8 cellular contexts compared by ENCODE assay signal in genomic region chr11:28110839-28111235, GRCh38. TPM values are rescaled to one million over a fixed set of nuclear protein-coding genes. Genes with fewer than 3 reads are reported as not detected.
A peak's percentile ranks its signal among the peaks of the same experiment; 100 is the strongest.
DNase-seq lines count a peak whose midpoint lies in the region; ATAC-seq, FAIRE-seq and TF ChIP-seq lines count a peak whose summit lies in the region.

No MANE protein-coding gene starts in this region.

- peak overlapping the region; percentile 85 for H3K9ac ChIP-seq in Loucy (ENCODE audit: low read depth, low read length, poor library complexity, severe bottlenecking)

- H3K27ac ChIP-seq in dorsolateral prefrontal cortex: peak overlapping the region in 32 of 59 donors; percentile 5 to 87 (median 65)

- intact Hi-C loops in dorsolateral prefrontal cortex (cut with DNase I): no loop called here
- intact Hi-C loops in natural killer cell (cut with micrococcal nuclease): no loop called here

- TF ChIP-seq CTCF in BE2C (IDR thresholded peaks at IDR 0.05; ENCODE audit: low read depth, low read length): no peak
- no peak for TF ChIP-seq CTCF in Loucy (conservative IDR thresholded peaks at IDR 0.05; ENCODE audit: low read length)
- TF ChIP-seq CTCF in dorsolateral prefrontal cortex (IDR thresholded peaks at IDR 0.05 in 54 of 56, conservative IDR thresholded peaks at IDR 0.05 in 2 of 56; ENCODE audit: low read depth in 1 of 56, partially characterized antibody in 56 of 56): no peak
- TF ChIP-seq CTCF in natural killer cell (IDR thresholded peaks at IDR 0.05): no peak

- no peaks in the 10 kb centered on the region for H3K9me3 Mint-ChIP-seq in natural killer cell

- H2AFZ ChIP-seq in Loucy (ENCODE audit: low read length): peak overlapping the region; percentile 96

- no peaks in the 10 kb centered on the region for H3K27me3 Mint-ChIP-seq in natural killer cell (ENCODE audit: low read depth in 2 of 2)

- H3K9me3 ChIP-seq in BE2C (no peaks in the 10 kb centered on the region), Loucy (ENCODE audit: insufficient read depth, low read depth, low read length) (no peaks in the 10 kb centered on the region)

- no peaks in the 10 kb centered on the region for H3K36me3 Mint-ChIP-seq in natural killer cell

- peaks cover 78% of the 10 kb centered on the region for H3K79me2 ChIP-seq in Loucy (ENCODE audit: insufficient read depth, low read length)

- H3K4me3 Mint-ChIP-seq in natural killer cell: peak overlapping the region; percentile 100

- H3K4me1 ChIP-seq in BE2C: no peaks in the 10 kb centered on the region
- peaks cover 45% of the 10 kb centered on the region for H3K4me1 ChIP-seq in Loucy (ENCODE audit: insufficient read depth, low read length, poor library complexity, severe bottlenecking)

- H3K27ac Mint-ChIP-seq in natural killer cell: peak overlapping the region; percentile 98

- no peaks in the 10 kb centered on the region for H3K9me2 ChIP-seq in Loucy (replicated peaks; ENCODE audit: low read depth, low read length)

- FAIRE-seq in GM12891 (lab: Jason Lieb, UNC): no peak

- H3K4me3 ChIP-seq in BE2C (ENCODE audit: low read depth, low read length) (peak overlapping the region; percentile 69), Loucy (ENCODE audit: low read length, poor library complexity, severe bottlenecking) (peak overlapping the region; percentile 90), dorsolateral prefrontal cortex (peak overlapping the region; percentile 46 to 87 (median 76))

- no peaks in the 10 kb centered on the region for H3F3A ChIP-seq in Loucy (ENCODE audit: low read depth)

- H3K4me1 Mint-ChIP-seq in natural killer cell: peaks cover 51 to 55% of the 10 kb centered on the region in 2 donors

- no peak for DNase-seq in BE2C
- DNase-seq in dorsolateral prefrontal cortex: no peak
- no peak for DNase-seq in natural killer cell
- no peak for DNase-seq in kidney glomerular epithelial cell (lab: John Stamatoyannopoulos, UW)
- DNase-seq in RPMI8226: no peak
- no peak for DNase-seq in GM12891 (ENCODE audit: insufficient read length, low spot score)

- TF ChIP-seq POLR2A in GM12891 (IDR thresholded peaks at IDR 0.05; ENCODE audit: low read depth, low read length): no peak

- ATAC-seq in natural killer cell (no peak), HG02763 (IDR thresholded peaks at IDR 0.05; ENCODE audit: unreplicated experiment) (no peak)

- H3K36me3 ChIP-seq in BE2C: no peaks in the 10 kb centered on the region
- no peaks in the 10 kb centered on the region for H3K36me3 ChIP-seq in Loucy (ENCODE audit: insufficient read depth, low read length)

- peak overlapping the region; percentile 89 for H3K4me2 ChIP-seq in Loucy (ENCODE audit: low read depth, low read length, poor library complexity, severe bottlenecking)

- no peaks in the 10 kb centered on the region for H3K27me3 ChIP-seq in BE2C
- no peaks in the 10 kb centered on the region for H3K27me3 ChIP-seq in Loucy (ENCODE audit: insufficient read depth, low read length, poor library complexity, severe bottlenecking)
- H3K27me3 ChIP-seq in dorsolateral prefrontal cortex: no peaks in the 10 kb centered on the region

- H4K20me1 ChIP-seq in Loucy (ENCODE audit: insufficient read depth, low read length, poor library complexity, severe bottlenecking): peaks cover 7% of the 10 kb centered on the region

TF ChIP-seq in GM12891, 5 proteins besides CTCF, POLR2A, EP300 and RAD21:
- TF ChIP-seq PAX5 (IDR thresholded peaks at IDR 0.05; ENCODE audit: insufficient read depth, low read length, severe bottlenecking) (no peak), POLR2AphosphoS5 (IDR thresholded peaks at IDR 0.05; ENCODE audit: low read depth, low read length) (no peak), TAF1 (IDR thresholded peaks at IDR 0.05; ENCODE audit: low read depth, low read length) (no peak), SPI1 (IDR thresholded peaks at IDR 0.05; ENCODE audit: low read depth, low read length) (no peak), POU2F2 (IDR thresholded peaks at IDR 0.05; ENCODE audit: low read depth, low read length) (no peak)

RNA-seq across cellular contexts. Expression of gene METTL15, which starts 2.6 kb away (rescaled TPM):
- 5.0 TPM for polyA plus RNA-seq in BE2C (2012; ENCODE audit: insufficient read depth, insufficient read length, low read depth)
- total RNA-seq in dorsolateral prefrontal cortex (10 to 100 TPM; 15.3 to 30.0 (median 22.2) TPM), natural killer cell (10 to 100 TPM in 1 of 3 donors, 1 to 10 TPM in 2; 7.4 to 12.1 (median 9.1) TPM)
- 6.5 TPM for polyA plus RNA-seq in GM12891 (2012; ENCODE audit: low read depth, missing spikeins)

RNA-seq across cellular contexts. Expression of gene KIF18A, which starts 2.9 kb away (rescaled TPM):
- polyA plus RNA-seq in BE2C (2012; ENCODE audit: insufficient read depth, insufficient read length, low read depth): 1.6 TPM
- total RNA-seq in dorsolateral prefrontal cortex (1 to 10 TPM in 5 of 120 experiments, under 1 TPM in 84, not detected in 31; 0.11 to 1.7 (median 0.39) TPM), natural killer cell (1 to 10 TPM; 3.7 to 6.9 (median 5.5) TPM)
- 4.7 TPM for polyA plus RNA-seq in GM12891 (2012; ENCODE audit: low read depth, missing spikeins)
